Comparison of ENCODE assay signal across 1 cellular context in the genomic region with DNA sequence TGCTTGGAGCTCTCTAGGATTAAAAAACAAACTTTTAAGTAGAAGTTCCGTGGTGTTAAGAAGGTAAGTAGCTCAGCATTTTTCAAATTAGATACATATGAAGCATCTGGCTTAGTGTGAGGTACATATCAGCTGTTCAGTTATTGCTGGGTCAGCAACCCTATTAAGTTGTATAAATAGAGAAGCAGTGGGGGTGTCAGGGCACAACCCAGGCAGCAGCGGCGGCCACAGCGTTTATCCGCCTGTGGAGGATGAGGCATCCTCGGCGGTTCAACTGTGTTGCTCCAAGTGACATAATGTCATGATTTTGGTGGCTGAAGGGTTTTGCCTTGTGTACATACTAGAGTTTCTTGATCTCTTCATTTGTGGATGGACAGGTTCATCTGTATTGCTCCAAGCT.
TF ChIP-seq lines count a peak whose summit lies in the region.

No MANE protein-coding gene starts in this region.

TF ChIP-seq in HepG2, 621 proteins besides CTCF, POLR2A, EP300 and RAD21:
- TF ChIP-seq, protein P1, sequence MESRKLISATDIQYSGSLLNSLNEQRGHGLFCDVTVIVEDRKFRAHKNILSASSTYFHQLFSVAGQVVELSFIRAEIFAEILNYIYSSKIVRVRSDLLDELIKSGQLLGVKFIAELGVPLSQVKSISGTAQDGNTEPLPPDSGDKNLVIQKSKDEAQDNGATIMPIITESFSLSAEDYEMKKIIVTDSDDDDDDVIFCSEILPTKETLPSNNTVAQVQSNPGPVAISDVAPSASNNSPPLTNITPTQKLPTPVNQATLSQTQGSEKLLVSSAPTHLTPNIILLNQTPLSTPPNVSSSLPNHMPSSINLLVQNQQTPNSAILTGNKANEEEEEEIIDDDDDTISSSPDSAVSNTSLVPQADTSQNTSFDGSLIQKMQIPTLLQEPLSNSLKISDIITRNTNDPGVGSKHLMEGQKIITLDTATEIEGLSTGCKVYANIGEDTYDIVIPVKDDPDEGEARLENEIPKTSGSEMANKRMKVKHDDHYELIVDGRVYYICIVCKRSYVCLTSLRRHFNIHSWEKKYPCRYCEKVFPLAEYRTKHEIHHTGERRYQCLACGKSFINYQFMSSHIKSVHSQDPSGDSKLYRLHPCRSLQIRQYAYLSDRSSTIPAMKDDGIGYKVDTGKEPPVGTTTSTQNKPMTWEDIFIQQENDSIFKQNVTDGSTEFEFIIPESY (CRISPR knock-in tag; IDR thresholded peaks at IDR 0.05): 0 out of 2 replicates have a peak, but pooled peaks have one; percentile 52
- TF ChIP-seq ZNF563 (CRISPR knock-in tag; IDR thresholded peaks at IDR 0.05): no peak
- peak; percentile 45 to 64 for TF ChIP-seq MAFK (conservative IDR thresholded peaks at IDR 0.05 in 1 of 2, IDR thresholded peaks at IDR 0.05 in 1 of 2; ENCODE audit: low read length in 2 of 2)
- TF ChIP-seq MAFF (IDR thresholded peaks at IDR 0.05; ENCODE audit: low read depth, low read length): 0 out of 2 replicates have a peak, but pooled peaks have one; percentile 6
- no peak for TF ChIP-seq JUND (CRISPR knock-in tag; IDR thresholded peaks at IDR 0.05)
- no peak for TF ChIP-seq ZNF407 (CRISPR knock-in tag; IDR thresholded peaks at IDR 0.05; ENCODE audit: not compliant biosample characterization)
- TF ChIP-seq TGIF2 (CRISPR knock-in tag; IDR thresholded peaks at IDR 0.05): no peak
